In genomic region chr21:39313042-39313456, GRCh38 we compare ENCODE assay signal across 9 cellular contexts. TPM values are rescaled to one million over a fixed set of nuclear protein-coding genes. Genes with fewer than 3 reads are reported as not detected.
DNase-seq lines count a peak whose midpoint lies in the region; ATAC-seq, FAIRE-seq and TF ChIP-seq lines count a peak whose summit lies in the region.
"Had no signal": no experiment of that assay in that cellular context is flagged by ENCODE, and none has a peak within 500 bp of the region (broad histone marks: within the 10 kb centered on the region; RNA-seq: fewer than 3 reads in every experiment).

No MANE protein-coding gene starts in this region.

- H3K79me2 ChIP-seq in HepG2 (ENCODE audit: insufficient read depth, low read length): peaks cover 37% of the 10 kb centered on the region

- in situ Hi-C loops in HepG2 (cut with HindIII; ENCODE audit: extremely low pct_ligation_motif_present, low pct_unique_long_range_greater_than_20kb): no loop called here

- H3K4me3 ChIP-seq in HFF-Myc (replicated peaks; ENCODE audit: low read depth, low read length): peak overlapping the region; percentile 63
- peak overlapping the region; percentile 61 to 76 (median 72); a peak in 5 of 6 replicates for H3K4me3 ChIP-seq in HepG2 (replicated peaks in 1 of 3; ENCODE audit: insufficient read depth in 1 of 3, low read depth in 2 of 3, low read length in 3 of 3)
- peak overlapping the region; percentile 70 to 95 (median 94) for H3K4me3 ChIP-seq in stomach

- peaks cover 37% of the 10 kb centered on the region for H3K4me1 ChIP-seq in HepG2 (ENCODE audit: insufficient read depth, low read length)
- H3K4me1 ChIP-seq in stomach: peaks cover 17 to 56% (median 37%) of the 10 kb centered on the region in 4 donors

- no peaks in the 10 kb centered on the region; a peak in 1 of 5 replicates for H3K27me3 ChIP-seq in HepG2 (ENCODE audit: control insufficient read depth in 1 of 2, insufficient read depth in 2 of 2, low read length in 2 of 2)
- H3K27me3 ChIP-seq in stomach: no peaks in the 10 kb centered on the region

- peaks cover 0 to 17% of the 10 kb centered on the region in 2 experiments; a peak in 3 of 5 replicates for H3K36me3 ChIP-seq in HepG2 (replicated peaks in 1 of 2; ENCODE audit: control insufficient read depth in 1 of 2, insufficient read depth in 2 of 2, low read length in 2 of 2)
- H3K36me3 ChIP-seq in stomach: peaks cover 3 to 35% (median 27%) of the 10 kb centered on the region in 4 donors

- no peaks in the 10 kb centered on the region for H3K9me3 Mint-ChIP-seq in MCF 10A (ENCODE audit: unreplicated experiment)

- intact Hi-C loops in MCF 10A (cut with micrococcal nuclease): loop anchor here (1.0 kb wide), 1 partner anchor 75 kb away; no protein-coding TSS in a partner anchor
- intact Hi-C loops in HepG2 (cut with micrococcal nuclease; ENCODE audit: unreplicated experiment): loop anchor here (2.0 kb wide), 1 partner anchor 36 kb away; the partner anchor contains the start of gene HMGN1
- intact Hi-C loops in stomach (cut with DNase I; ENCODE audit: low total_unique reads): no loop called here

- TF ChIP-seq POLR2A in HepG2 (IDR thresholded peaks at IDR 0.05; ENCODE audit: insufficient read depth in 1 of 2, low read depth in 2 of 2, low read length in 2 of 2) (no peak), stomach (IDR thresholded peaks at IDR 0.05) (no peak)

- peak; percentile 49 for DNase-seq in NCI-H146 (lab: John Stamatoyannopoulos, UW)
- DNase-seq in NCI-H146 treated with DMSO at 0.1 percent for 48 hours (lab: John Stamatoyannopoulos, UW; ENCODE audit: unreplicated experiment): no peak
- no peak for DNase-seq in HFF-Myc (ENCODE audit: extremely low read depth, low read depth)
- peak; percentile 74 for DNase-seq in OCI-M1 (lab: John Stamatoyannopoulos, UW)
- DNase-seq in MCF 10A (ENCODE audit: unreplicated experiment): no peak
- DNase-seq in HepG2 (ENCODE audit: low spot score): no peak
- DNase-seq in stomach: peak; percentile 35
- DNase-seq in occipital lobe (lab: John Stamatoyannopoulos, UW): no peak

- 0 out of 2 replicates have a peak overlapping the region, but pooled peaks have one; percentile 23 for H3K4me2 ChIP-seq in HepG2 (ENCODE audit: low read depth, low read length)

- POLR2A ChIA-PET in MCF 10A (lab: Yijun Ruan, JAX) (interaction anchor here (1.2 to 7.7 kb wide), 10 partner anchors 11 to 132 kb away, joined by 3 to 226 read pairs (median 11); partner anchors contain the start of genes HMGN1, LCA5L and PSMG1), HepG2 (lab: Yijun Ruan, JAX) (interaction anchor here (0.6 to 5.0 kb wide), 7 partner anchors 24 to 353 kb away, joined by 3 to 47 read pairs (median 15); partner anchors contain the start of genes HMGN1 and PSMG1)

- H3K4me3 Mint-ChIP-seq in MCF 10A (ENCODE audit: unreplicated experiment): peak overlapping the region; percentile 76

- CTCF ChIA-PET in MCF 10A (lab: Yijun Ruan, JAX): interaction anchor here (1.5 kb wide), 1 partner anchor 128 kb away, joined by 5 read pairs; no protein-coding TSS in a partner anchor
- CTCF ChIA-PET in HepG2 (lab: Yijun Ruan, JAX; ENCODE audit: low intra/inter-chr PET ratio, low total read pairs): interaction anchor here (2.2 kb wide), 1 partner anchor 75 kb away, joined by 10 read pairs; no protein-coding TSS in a partner anchor

- H3K27ac ChIP-seq in HepG2 (ENCODE audit: extremely low read length, insufficient read depth, low read length) (peak overlapping the region; percentile 98), stomach (peak overlapping the region; percentile 91 to 98 (median 97))

- H3K27ac Mint-ChIP-seq in MCF 10A (ENCODE audit: low read depth, unreplicated experiment): peak overlapping the region; percentile 94

- H3K4me1 Mint-ChIP-seq in MCF 10A (ENCODE audit: insufficient read depth, unreplicated experiment): peaks cover 20% of the 10 kb centered on the region

- WGBS in HepG2 (ENCODE audit: low lambda C conversion rate): no CpG with 5 or more reads among the region's 49 CpGs
- WGBS in stomach, 5 donors: 0 to 2% (median 0%) methylated on average over 12 to 48 of the region's 49 CpGs

- BruUV-seq in MCF 10A (replicated peaks; lab: Mats Ljungman, UMichigan) (no TSS peak), HepG2 (replicated peaks; lab: Mats Ljungman, UMichigan) (no TSS peak)

- H2AFZ ChIP-seq in HepG2 (ENCODE audit: low read length): no peak overlapping the region

- TF ChIP-seq EP300 in HepG2 (IDR thresholded peaks at IDR 0.05; ENCODE audit: low read depth in 2 of 2, low read length in 2 of 2) (no peak), HepG2 (CRISPR knock-in tag; IDR thresholded peaks at IDR 0.05; ENCODE audit: borderline replicate concordance) (no peak), stomach (IDR thresholded peaks at IDR 0.05) (no peak)

- no peaks in the 10 kb centered on the region for H3K27me3 Mint-ChIP-seq in MCF 10A (ENCODE audit: insufficient read depth, unreplicated experiment)

- H3K9me3 ChIP-seq in HepG2 (ENCODE audit: low read length): no peaks in the 10 kb centered on the region
- no peaks in the 10 kb centered on the region for H3K9me3 ChIP-seq in stomach

- H3K36me3 Mint-ChIP-seq in MCF 10A (ENCODE audit: insufficient read depth, unreplicated experiment): peaks cover 43% of the 10 kb centered on the region

- no peak for FAIRE-seq in HepG2 (lab: Jason Lieb, UNC)
- FAIRE-seq: endometrium had no signal

- ATAC-seq in HepG2: peak; percentile 7

- peaks cover 25% of the 10 kb centered on the region for H4K20me1 ChIP-seq in HepG2 (ENCODE audit: insufficient read depth, low read length)

- TF ChIP-seq RAD21 in HepG2 (CRISPR knock-in tag; IDR thresholded peaks at IDR 0.05): no peak

- TF ChIP-seq CTCF in HFF-Myc (IDR thresholded peaks at IDR 0.05; ENCODE audit: low read depth, low read length, missing control alignments) (no peak), MCF 10A (IDR thresholded peaks at IDR 0.05; ENCODE audit: unreplicated experiment) (no peak), HepG2 (CRISPR knock-in tag; IDR thresholded peaks at IDR 0.05) (no peak), stomach (IDR thresholded peaks at IDR 0.05) (no peak)

- H3K9ac ChIP-seq in HepG2 (ENCODE audit: insufficient read depth, low read depth, low read length): peak overlapping the region; percentile 92

TF ChIP-seq in HepG2, 621 proteins besides CTCF, POLR2A, EP300 and RAD21 (continues in another document):
- no peak for TF ChIP-seq SETDB1 (CRISPR knock-in tag; IDR thresholded peaks at IDR 0.05; ENCODE audit: borderline replicate concordance)

RNA-seq across cellular contexts. Expression of gene BRWD1, which starts 0.4 kb away (rescaled TPM):
- total RNA-seq in MCF 10A (2022): 36.0 and 45.4 TPM in 2 replicates
- 28.0 and 28.7 TPM in 2 replicates for total RNA-seq in HepG2 (2016; rRNA removed; fragmentation: Illumina TruSeq; extraction: Trizol)
- 30.7 and 33.0 TPM in 2 replicates for total RNA-seq in HepG2 (2016; cell fraction: cytosol; rRNA removed; fragmentation: Illumina TruSeq; extraction: Trizol; ENCODE audit: low read depth)
- 28.3 TPM in 2 replicates for total RNA-seq in HepG2 (2016; cell fraction: insoluble cytoplasmic fraction; rRNA removed; fragmentation: Illumina TruSeq; extraction: Trizol)
- total RNA-seq in HepG2 (2016; cell fraction: membrane; rRNA removed; fragmentation: Illumina TruSeq; extraction: Trizol): 24.7 and 28.2 TPM in 2 replicates
- 61.1 and 61.3 TPM in 2 replicates for total RNA-seq in HepG2 (2016; cell fraction: nucleus; rRNA removed; fragmentation: Illumina TruSeq; extraction: Trizol)
- 11.4 and 13.9 TPM in 2 replicates for polyA plus RNA-seq in HepG2 (2011; rRNA removed)
- polyA plus RNA-seq in HepG2 (2011; cell fraction: cytosol; rRNA removed): 5.1 and 8.1 TPM in 2 replicates
- polyA plus RNA-seq in HepG2 (2011; cell fraction: nucleus; rRNA removed): 14.0 and 19.1 TPM in 2 replicates
- polyA plus RNA-seq in HepG2 (2012): 13.5 and 18.9 TPM in 2 replicates
- polyA plus RNA-seq in HepG2 (2016; cell fraction: cytosol; fragmentation: Illumina TruSeq; extraction: Trizol; ENCODE audit: low read depth): 3.9 and 4.4 TPM in 2 replicates
- 12.7 and 14.4 TPM in 2 replicates for polyA plus RNA-seq in HepG2 (2016; cell fraction: insoluble cytoplasmic fraction; fragmentation: Illumina TruSeq; extraction: Trizol; ENCODE audit: low read depth)
- 8.7 TPM in 2 replicates for polyA plus RNA-seq in HepG2 (2016; cell fraction: membrane; fragmentation: Illumina TruSeq; extraction: Trizol; ENCODE audit: low read depth)
- 27.5 and 27.9 TPM in 2 replicates for polyA plus RNA-seq in HepG2 (2016; cell fraction: nucleus; fragmentation: Illumina TruSeq; extraction: Trizol; ENCODE audit: insufficient read depth, low read depth)
- polyA minus RNA-seq in HepG2 (2011; rRNA and poly(A)+ RNA removed; ENCODE audit: low replicate concordance): 24.1 and 32.5 TPM in 2 replicates
- 26.4 and 29.3 TPM in 2 replicates for polyA minus RNA-seq in HepG2 (2011; cell fraction: cytosol; rRNA and poly(A)+ RNA removed)
- 204 and 216 TPM in 2 replicates for polyA minus RNA-seq in HepG2 (2011; cell fraction: nucleus; rRNA and poly(A)+ RNA removed)
- 100 to 1,000 TPM in 1 of 5 donors, 10 to 100 TPM in 4; 50.7 to 216 (median 66.5) TPM for total RNA-seq in stomach
- 1 to 10 TPM; 5.9 to 9.1 (median 8.4) TPM for polyA plus RNA-seq in stomach
- total RNA-seq in occipital lobe: 377 TPM

RNA-seq across cellular contexts. Expression of gene HMGN1, which starts 35.8 kb away (rescaled TPM):
- total RNA-seq in MCF 10A (2022) (360 TPM in 2 replicates), HepG2 (2016; rRNA removed; fragmentation: Illumina TruSeq; extraction: Trizol) (286 and 355 TPM in 2 replicates), stomach (100 to 1,000 TPM in 4 of 5 donors, 10 to 100 TPM in 1; 39.1 to 321 (median 133) TPM), occipital lobe (139 TPM)
- total RNA-seq in HepG2 (2016; cell fraction: cytosol; rRNA removed; fragmentation: Illumina TruSeq; extraction: Trizol; ENCODE audit: low read depth): 200 and 237 TPM in 2 replicates
- total RNA-seq in HepG2 (2016; cell fraction: insoluble cytoplasmic fraction; rRNA removed; fragmentation: Illumina TruSeq; extraction: Trizol): 276 and 350 TPM in 2 replicates
- total RNA-seq in HepG2 (2016; cell fraction: membrane; rRNA removed; fragmentation: Illumina TruSeq; extraction: Trizol): 380 and 392 TPM in 2 replicates
- total RNA-seq in HepG2 (2016; cell fraction: nucleus; rRNA removed; fragmentation: Illumina TruSeq; extraction: Trizol): 162 and 177 TPM in 2 replicates
- polyA plus RNA-seq in HepG2 (2011; rRNA removed) (69.2 and 104 TPM in 2 replicates), stomach (100 to 1,000 TPM; 128 to 148 (median 129) TPM)
- 42.7 and 59.4 TPM in 2 replicates for polyA plus RNA-seq in HepG2 (2011; cell fraction: cytosol; rRNA removed)
- 60.7 and 86.6 TPM in 2 replicates for polyA plus RNA-seq in HepG2 (2011; cell fraction: nucleus; rRNA removed)
- polyA plus RNA-seq in HepG2 (2012): 128 and 194 TPM in 2 replicates
- polyA plus RNA-seq in HepG2 (2016; cell fraction: cytosol; fragmentation: Illumina TruSeq; extraction: Trizol; ENCODE audit: low read depth): 295 and 368 TPM in 2 replicates
- polyA plus RNA-seq in HepG2 (2016; cell fraction: insoluble cytoplasmic fraction; fragmentation: Illumina TruSeq; extraction: Trizol; ENCODE audit: low read depth): 469 and 491 TPM in 2 replicates
- polyA plus RNA-seq in HepG2 (2016; cell fraction: membrane; fragmentation: Illumina TruSeq; extraction: Trizol; ENCODE audit: low read depth): 426 and 487 TPM in 2 replicates
- 344 and 363 TPM in 2 replicates for polyA plus RNA-seq in HepG2 (2016; cell fraction: nucleus; fragmentation: Illumina TruSeq; extraction: Trizol; ENCODE audit: insufficient read depth, low read depth)
- polyA minus RNA-seq in HepG2 (2011; rRNA and poly(A)+ RNA removed; ENCODE audit: low replicate concordance): 17.4 and 49.8 TPM in 2 replicates
- polyA minus RNA-seq in HepG2 (2011; cell fraction: cytosol; rRNA and poly(A)+ RNA removed): 42.5 and 49.1 TPM in 2 replicates
- 49.1 and 49.8 TPM in 2 replicates for polyA minus RNA-seq in HepG2 (2011; cell fraction: nucleus; rRNA and poly(A)+ RNA removed)

Comparison
In these comparisons a context has a peak if more than half of its experiments do, and no peak if none do; other contexts are left out.
1. DNase-seq: peak in NCI-H146 (single experiment), OCI-M1 (single experiment) and stomach (single experiment); none in NCI-H146 treated with DMSO at 0.1 percent for 48 hours (single experiment), HFF-Myc (single experiment), MCF 10A (single experiment), HepG2 (single experiment) and occipital lobe (single experiment).
2. Peak in every context shown above with its lines, with median percentiles within 50 percentile points of each other: H3K4me3 ChIP-seq.